In genomic region chr17:62030264-62030663, GRCh38 we compare ENCODE assay signal across 15 cellular contexts.
"Had no signal": no experiment of that assay in that cellular context is flagged by ENCODE, and none has a peak within 500 bp of the region (broad histone marks: within the 10 kb centered on the region; RNA-seq: fewer than 3 reads in every experiment).

No MANE protein-coding gene starts in this region.

- H3K27ac ChIP-seq: colonic mucosa, lower lobe of right lung, tibial nerve, uterus had no signal

- H3K9me3 ChIP-seq: colonic mucosa, lower lobe of right lung, tibial nerve, uterus had no signal

- ATAC-seq: esophagus mucosa, T-helper 17 cell had no signal

- H3K27me3 Mint-ChIP-seq: activated CD4-positive, alpha-beta memory T cell treated with anti-CD3 and anti-CD28 coated beads for 36 hours; activated naive CD8-positive, alpha-beta T cell; stimulated activated naive CD8-positive, alpha-beta T cell treated with anti-CD3 and anti-CD28 coated beads, Interleukin-15, Interleukin-2, amounts not matched to agents 100 ng/mL and 50 ng/mL, for 24 hours; T-helper 17 cell had no signal

- H3K4me3 Mint-ChIP-seq: activated CD4-positive, alpha-beta memory T cell treated with anti-CD3 and anti-CD28 coated beads for 36 hours; activated naive CD8-positive, alpha-beta T cell; mesothelial cell of epicardium; nephron; stimulated activated naive CD8-positive, alpha-beta T cell treated with anti-CD3 and anti-CD28 coated beads, Interleukin-15, Interleukin-2, amounts not matched to agents 100 ng/mL and 50 ng/mL, for 24 hours; T-helper 17 cell had no signal

- DNase-seq: activated CD4-positive, alpha-beta memory T cell treated with anti-CD3 and anti-CD28 coated beads for 36 hours; amniotic stem cell; caudate nucleus; colonic mucosa; lower lobe of right lung; posterior cingulate gyrus; retina; T-helper 17 cell; uterus had no signal

- H3K4me1 ChIP-seq: colonic mucosa, lower lobe of right lung, uterus had no signal

- H3K4me1 Mint-ChIP-seq: mesothelial cell of epicardium, nephron had no signal

- H3K4me3 ChIP-seq: colonic mucosa, lower lobe of right lung, tibial nerve, uterus had no signal

- H3K36me3 ChIP-seq: uterus had no signal

- H3K9me3 Mint-ChIP-seq: activated CD4-positive, alpha-beta memory T cell treated with anti-CD3 and anti-CD28 coated beads for 36 hours; mesothelial cell of epicardium; nephron; stimulated activated naive CD8-positive, alpha-beta T cell treated with anti-CD3 and anti-CD28 coated beads, Interleukin-15, Interleukin-2, amounts not matched to agents 100 ng/mL and 50 ng/mL, for 24 hours had no signal

- H3K27ac Mint-ChIP-seq: activated CD4-positive, alpha-beta memory T cell treated with anti-CD3 and anti-CD28 coated beads for 36 hours; activated naive CD8-positive, alpha-beta T cell; mesothelial cell of epicardium; stimulated activated naive CD8-positive, alpha-beta T cell treated with anti-CD3 and anti-CD28 coated beads, Interleukin-15, Interleukin-2, amounts not matched to agents 100 ng/mL and 50 ng/mL, for 24 hours had no signal
